In the genomic region with DNA sequence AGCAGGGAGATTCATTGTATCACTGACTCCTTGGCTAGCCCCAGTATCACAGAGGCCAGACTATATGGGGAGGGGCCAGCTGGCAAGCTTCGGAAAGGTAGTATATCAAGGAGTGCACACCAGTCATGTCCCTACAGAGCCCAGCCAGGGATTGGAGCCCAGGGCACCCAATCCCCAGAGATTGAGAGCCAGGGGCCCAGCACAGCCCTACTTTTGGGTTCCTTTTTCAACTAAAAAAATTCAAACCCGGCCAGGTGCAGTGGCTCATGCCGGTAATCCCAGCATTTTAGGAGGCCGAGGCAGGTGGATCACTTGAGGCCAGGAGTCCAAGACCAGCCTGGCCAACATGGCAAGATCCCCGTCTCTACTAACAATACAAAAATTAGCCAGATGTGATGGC, we compare ENCODE assay signal across 21 cellular contexts. TPM values are rescaled to one million over a fixed set of nuclear protein-coding genes. Genes with fewer than 3 reads are reported as not detected.
DNase-seq lines count a peak whose midpoint lies in the region; ATAC-seq and TF ChIP-seq lines count a peak whose summit lies in the region.
"Had no signal": no experiment of that assay in that cellular context is flagged by ENCODE, and none has a peak within 500 bp of the region (broad histone marks: within the 10 kb centered on the region; RNA-seq: fewer than 3 reads in every experiment).

No MANE protein-coding gene starts in this region.

- H3K9me3 ChIP-seq in neural progenitor cell (ENCODE audit: low read depth) = no peaks in the 10 kb centered on the region
- H3K9me3 ChIP-seq: colonic mucosa, thoracic aorta had no signal

- H3K4me2 ChIP-seq in neural progenitor cell = no peak overlapping the region

- peak overlapping the region; percentile 87 for H3K4me3 Mint-ChIP-seq in activated naive CD8-positive, alpha-beta T cell
- no peak overlapping the region for H3K4me3 Mint-ChIP-seq in activated naive CD8-positive, alpha-beta T cell treated with anti-CD3 and anti-CD28 coated beads for 36 hours
- peak overlapping the region; percentile 77 for H3K4me3 Mint-ChIP-seq in endothelial cell (ENCODE audit: unreplicated experiment)
- H3K4me3 Mint-ChIP-seq in neural progenitor cell = peak overlapping the region; percentile 81
- H3K4me3 Mint-ChIP-seq in effector memory CD8-positive, alpha-beta T cell = peak overlapping the region in 1 of 2 donors; percentile 71

- peaks cover 28% of the 10 kb centered on the region for H3K4me1 Mint-ChIP-seq in activated naive CD8-positive, alpha-beta T cell (ENCODE audit: low read depth)
- H3K4me1 Mint-ChIP-seq in activated naive CD8-positive, alpha-beta T cell treated with anti-CD3 and anti-CD28 coated beads for 36 hours = peaks cover 21% of the 10 kb centered on the region
- H3K4me1 Mint-ChIP-seq in endothelial cell (ENCODE audit: unreplicated experiment) (peaks cover 8% of the 10 kb centered on the region), neural progenitor cell (peaks cover 24% of the 10 kb centered on the region)
- H3K4me1 Mint-ChIP-seq in effector memory CD8-positive, alpha-beta T cell (ENCODE audit: low read depth in 2 of 2) = peaks cover 16 to 28% of the 10 kb centered on the region in 2 donors

- no peaks in the 10 kb centered on the region for H3K9me3 Mint-ChIP-seq in activated naive CD8-positive, alpha-beta T cell (ENCODE audit: low read depth)
- no peaks in the 10 kb centered on the region for H3K9me3 Mint-ChIP-seq in activated naive CD8-positive, alpha-beta T cell treated with anti-CD3 and anti-CD28 coated beads for 36 hours
- H3K9me3 Mint-ChIP-seq in endothelial cell (ENCODE audit: unreplicated experiment) (no peaks in the 10 kb centered on the region), neural progenitor cell (peaks cover 2% of the 10 kb centered on the region)
- H3K9me3 Mint-ChIP-seq in effector memory CD8-positive, alpha-beta T cell = no peaks in the 10 kb centered on the region
- H3K9me3 Mint-ChIP-seq: activated CD4-positive, alpha-beta T cell treated with anti-CD3 and anti-CD28 coated beads, Interleukin-2, amount 10 ng/mL, durations not matched to agents 7 days and 5 days; activated naive CD4-positive, alpha-beta T cell treated with anti-CD3 and anti-CD28 coated beads, Interleukin-2, amount 10 ng/mL, durations not matched to agents 7 days and 5 days; activated T-cell treated with anti-CD3 and anti-CD28 coated beads, Interleukin-2, amount 50 U/mL, for 24 hours; stimulated activated memory B cell treated with anti-CD40 and anti-IgM and Interleukin-4, amounts not matched to agents 10 μg/mL and 1 μg/mL and 100 μg/mL, for 72 hours had no signal

- ATAC-seq in GM19324 (IDR thresholded peaks at IDR 0.05; ENCODE audit: low FRiP score, unreplicated experiment) = no peak
- no peak for ATAC-seq in effector memory CD8-positive, alpha-beta T cell (replicated peaks)
- ATAC-seq: stimulated activated memory B cell treated with anti-CD40 and anti-IgM and Interleukin-4, amounts not matched to agents 10 μg/mL and 1 μg/mL and 100 μg/mL, for 72 hours had no signal

- no peak overlapping the region for H3K27ac Mint-ChIP-seq in activated naive CD8-positive, alpha-beta T cell
- H3K27ac Mint-ChIP-seq in activated naive CD8-positive, alpha-beta T cell treated with anti-CD3 and anti-CD28 coated beads for 36 hours = no peak overlapping the region
- peak overlapping the region; percentile 63 for H3K27ac Mint-ChIP-seq in endothelial cell (ENCODE audit: unreplicated experiment)
- no peak overlapping the region for H3K27ac Mint-ChIP-seq in neural progenitor cell
- no peak overlapping the region for H3K27ac Mint-ChIP-seq in effector memory CD8-positive, alpha-beta T cell
- H3K27ac Mint-ChIP-seq: activated CD4-positive, alpha-beta T cell treated with anti-CD3 and anti-CD28 coated beads, Interleukin-2, amount 10 ng/mL, durations not matched to agents 7 days and 5 days; activated naive CD4-positive, alpha-beta T cell treated with anti-CD3 and anti-CD28 coated beads, Interleukin-2, amount 10 ng/mL, durations not matched to agents 7 days and 5 days; activated T-cell treated with anti-CD3 and anti-CD28 coated beads, Interleukin-2, amount 50 U/mL, for 24 hours; CD14-positive monocyte had no signal

- H3K27ac ChIP-seq in neural progenitor cell = no peak overlapping the region
- H3K27ac ChIP-seq: brain microvascular endothelial cell, colonic mucosa, thoracic aorta had no signal

- H3K36me3 ChIP-seq in H7 (replicated peaks; ENCODE audit: control insufficient read depth, insufficient read depth, low read length) = no peaks in the 10 kb centered on the region
- no peaks in the 10 kb centered on the region for H3K36me3 ChIP-seq in neural progenitor cell
- H3K36me3 ChIP-seq: brain microvascular endothelial cell, colonic mucosa, thoracic aorta had no signal

- no peaks in the 10 kb centered on the region for H3K27me3 Mint-ChIP-seq in activated naive CD8-positive, alpha-beta T cell
- no peaks in the 10 kb centered on the region for H3K27me3 Mint-ChIP-seq in activated naive CD8-positive, alpha-beta T cell treated with anti-CD3 and anti-CD28 coated beads for 36 hours
- H3K27me3 Mint-ChIP-seq in endothelial cell (ENCODE audit: unreplicated experiment) (peaks cover 26% of the 10 kb centered on the region), neural progenitor cell (ENCODE audit: insufficient read depth, low read depth) (peaks cover 46% of the 10 kb centered on the region)
- no peaks in the 10 kb centered on the region for H3K27me3 Mint-ChIP-seq in effector memory CD8-positive, alpha-beta T cell
- H3K27me3 Mint-ChIP-seq: stimulated activated memory B cell treated with anti-CD40 and anti-IgM and Interleukin-4, amounts not matched to agents 10 μg/mL and 1 μg/mL and 100 μg/mL, for 72 hours had no signal

- no peak overlapping the region for H2AFZ ChIP-seq in neural progenitor cell (replicated peaks)

- H3K27me3 ChIP-seq in H7 (ENCODE audit: control insufficient read depth, insufficient read depth, low read length) (peaks cover 26% of the 10 kb centered on the region), neural progenitor cell (peaks cover 79% of the 10 kb centered on the region)
- H3K27me3 ChIP-seq: brain microvascular endothelial cell, colonic mucosa had no signal

- H3K9ac ChIP-seq in neural progenitor cell = no peak overlapping the region

- no peaks in the 10 kb centered on the region for H3K79me2 ChIP-seq in neural progenitor cell (ENCODE audit: low read depth)

- DNase-seq in activated naive CD8-positive, alpha-beta T cell treated with anti-CD3 and anti-CD28 coated beads for 36 hours = no peak
- DNase-seq in H7 (peak; percentile 3), endothelial cell (ENCODE audit: low spot score) (no peak), neural progenitor cell (ENCODE audit: low spot score) (no peak), NCI-H82 (lab: John Stamatoyannopoulos, UW) (no peak)
- no peak for DNase-seq in effector memory CD8-positive, alpha-beta T cell
- DNase-seq: activated T-cell treated with anti-CD3 and anti-CD28 coated beads, Interleukin-2, amount 50 U/mL, for 24 hours; brain microvascular endothelial cell; GF-D8; GOT3; KBM-7; Right ventricle myocardium superior; SW 1271 had no signal

- no peaks in the 10 kb centered on the region for H3K36me3 Mint-ChIP-seq in activated naive CD8-positive, alpha-beta T cell
- peaks cover 2% of the 10 kb centered on the region for H3K36me3 Mint-ChIP-seq in activated naive CD8-positive, alpha-beta T cell treated with anti-CD3 and anti-CD28 coated beads for 36 hours
- H3K36me3 Mint-ChIP-seq in endothelial cell (ENCODE audit: low read depth, unreplicated experiment) (peaks cover 3% of the 10 kb centered on the region), neural progenitor cell (no peaks in the 10 kb centered on the region)
- peaks cover 9% of the 10 kb centered on the region for H3K36me3 Mint-ChIP-seq in effector memory CD8-positive, alpha-beta T cell (ENCODE audit: insufficient read depth)
- H3K36me3 Mint-ChIP-seq: activated naive CD4-positive, alpha-beta T cell treated with anti-CD3 and anti-CD28 coated beads, Interleukin-2, amount 10 ng/mL, durations not matched to agents 7 days and 5 days; stimulated activated memory B cell treated with anti-CD40 and anti-IgM and Interleukin-4, amounts not matched to agents 10 μg/mL and 1 μg/mL and 100 μg/mL, for 72 hours had no signal

- peaks cover 13% of the 10 kb centered on the region for H3F3A ChIP-seq in neural progenitor cell (ENCODE audit: low read depth)

- H3K4me3 ChIP-seq in H7 (ENCODE audit: insufficient read depth, low read depth, low read length) (no peak overlapping the region), neural progenitor cell (no peak overlapping the region)

- peaks cover 7% of the 10 kb centered on the region for H3K4me1 ChIP-seq in neural progenitor cell

- no peak for TF ChIP-seq CTCF in endothelial cell (IDR thresholded peaks at IDR 0.05; ENCODE audit: unreplicated experiment)
- no peak for TF ChIP-seq CTCF in neural progenitor cell (IDR thresholded peaks at IDR 0.05)

- H4K20me1 ChIP-seq in neural progenitor cell (ENCODE audit: low read depth) = peaks cover 7% of the 10 kb centered on the region

RNA-seq across cellular contexts. Expression of a gene that starts 5.4 kb away (rescaled TPM):
- total RNA-seq in activated naive CD8-positive, alpha-beta T cell treated with anti-CD3 and anti-CD28 coated beads for 36 hours = 1 to 10 TPM; 3.6 to 4.4 TPM
- 12.3 and 19.8 TPM in 2 replicates for total RNA-seq in H7 (2014; rRNA removed; shearing (Covaris generic))
- total RNA-seq in endothelial cell (ENCODE audit: unreplicated experiment) = 77.0 TPM
- total RNA-seq in neural progenitor cell (ENCODE audit: low replicate concordance) = 0.03 and 0.04 TPM in 2 replicates

RNA-seq across cellular contexts. Expression of a gene that starts 52.7 kb away (rescaled TPM):
- total RNA-seq in activated naive CD8-positive, alpha-beta T cell treated with anti-CD3 and anti-CD28 coated beads for 36 hours = 10 to 100 TPM; 28.0 to 32.7 TPM
- 28.6 and 32.4 TPM in 2 replicates for total RNA-seq in H7 (2014; rRNA removed; shearing (Covaris generic))
- total RNA-seq in endothelial cell (ENCODE audit: unreplicated experiment) (16.8 TPM), neural progenitor cell (ENCODE audit: low replicate concordance) (23.4 and 33.1 TPM in 2 replicates)

RNA-seq across cellular contexts. Expression of a gene that starts 53.0 kb away (rescaled TPM):
- total RNA-seq in activated naive CD8-positive, alpha-beta T cell treated with anti-CD3 and anti-CD28 coated beads for 36 hours = 1 to 10 TPM; 6.2 to 6.5 TPM
- 4.5 and 4.7 TPM in 2 replicates for total RNA-seq in H7 (2014; rRNA removed; shearing (Covaris generic))
- total RNA-seq in endothelial cell (ENCODE audit: unreplicated experiment) = 2.2 TPM
- total RNA-seq in neural progenitor cell (ENCODE audit: low replicate concordance) = 9.4 and 10.7 TPM in 2 replicates
